Comparison of ENCODE assay signal across 17 cellular contexts in the genomic region with DNA sequence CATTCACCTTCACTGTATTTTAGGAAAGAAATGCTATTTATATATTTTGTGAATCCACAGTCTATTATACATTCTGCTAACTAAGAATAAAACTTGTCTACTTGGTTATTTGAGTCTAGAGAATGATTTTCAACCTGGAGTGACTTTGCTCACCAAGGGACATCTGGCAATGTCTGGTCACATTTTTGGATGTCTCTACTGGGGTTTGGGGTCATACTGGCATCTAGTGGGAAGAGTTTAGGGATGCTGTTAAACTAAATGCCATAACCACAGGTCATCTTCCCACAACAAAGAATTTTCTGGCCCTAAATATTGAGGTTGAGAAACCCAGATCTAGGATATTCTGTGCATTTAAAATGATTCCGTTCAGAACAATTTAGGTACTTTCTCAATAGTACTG. TPM values are rescaled to one million over a fixed set of nuclear protein-coding genes. Genes with fewer than 3 reads are reported as not detected.
DNase-seq lines count a peak whose midpoint lies in the region; ATAC-seq and TF ChIP-seq lines count a peak whose summit lies in the region.
"Had no signal": no experiment of that assay in that cellular context is flagged by ENCODE, and none has a peak within 500 bp of the region (broad histone marks: within the 10 kb centered on the region; RNA-seq: fewer than 3 reads in every experiment).

No MANE protein-coding gene starts in this region.

- no TSS peak for BruUV-seq in MCF 10A (replicated peaks; lab: Mats Ljungman, UMichigan)

- peaks cover 8% of the 10 kb centered on the region for H3K9me3 Mint-ChIP-seq in MCF 10A (ENCODE audit: unreplicated experiment)
- no peaks in the 10 kb centered on the region for H3K9me3 Mint-ChIP-seq in activated T-helper 17 cell treated with anti-CD3 and anti-CD28 coated beads, Interleukin-2, amount 50 U/mL, for 72 hours
- H3K9me3 Mint-ChIP-seq: effector memory CD8-positive, alpha-beta T cell; nephron had no signal

- POLR2A ChIA-PET in MCF 10A (lab: Yijun Ruan, JAX): interaction anchor here (1.2 kb wide), 1 partner anchor 23 kb away, joined by 4 read pairs; no protein-coding TSS in a partner anchor

- CTCF ChIA-PET in MCF 10A (lab: Yijun Ruan, JAX): interaction anchor here (0.7 to 1.3 kb wide), 3 partner anchors 18 to 494 kb away, joined by 3 to 8 read pairs (median 4); no protein-coding TSS in a partner anchor

- H3K27ac ChIP-seq in breast epithelium: no peak overlapping the region
- H3K27ac ChIP-seq: cardiac muscle cell, suprapubic skin had no signal

- H3K4me1 Mint-ChIP-seq in MCF 10A (ENCODE audit: insufficient read depth, unreplicated experiment): peaks cover 23% of the 10 kb centered on the region
- H3K4me1 Mint-ChIP-seq in activated T-helper 17 cell treated with anti-CD3 and anti-CD28 coated beads, Interleukin-2, amount 50 U/mL, for 72 hours: no peaks in the 10 kb centered on the region

- TF ChIP-seq POLR2A in breast epithelium (IDR thresholded peaks at IDR 0.05): no peak

- DNase-seq in MCF 10A (ENCODE audit: unreplicated experiment) (peak; percentile 24), breast epithelium (ENCODE audit: low spot score in 2 of 2) (no peak), M059J (ENCODE audit: low read depth) (peak; percentile 38), choroid plexus epithelial cell (ENCODE audit: low read depth) (peak; percentile 20), NCI-H2171 (lab: John Stamatoyannopoulos, UW) (no peak)
- DNase-seq: activated CD4-positive, alpha-beta T cell treated with anti-CD3 and anti-CD28 coated beads for 48 hours; Calu3; effector memory CD8-positive, alpha-beta T cell; NCI-H187; NCI-H526 treated with DMSO at 0.1 percent for 48 hours; Right ventricle myocardium superior had no signal

- H3K4me1 ChIP-seq in breast epithelium: no peaks in the 10 kb centered on the region

- H3K27me3 Mint-ChIP-seq in MCF 10A (ENCODE audit: insufficient read depth, unreplicated experiment): no peaks in the 10 kb centered on the region
- peaks cover 34% of the 10 kb centered on the region for H3K27me3 Mint-ChIP-seq in activated T-helper 17 cell treated with anti-CD3 and anti-CD28 coated beads, Interleukin-2, amount 50 U/mL, for 72 hours
- H3K27me3 Mint-ChIP-seq: effector memory CD8-positive, alpha-beta T cell had no signal

- H3K27me3 ChIP-seq in breast epithelium: no peaks in the 10 kb centered on the region
- H3K27me3 ChIP-seq: cardiac muscle cell, suprapubic skin had no signal

- no peak overlapping the region for H3K27ac Mint-ChIP-seq in MCF 10A (ENCODE audit: low read depth, unreplicated experiment)
- H3K27ac Mint-ChIP-seq in activated T-helper 17 cell treated with anti-CD3 and anti-CD28 coated beads, Interleukin-2, amount 50 U/mL, for 72 hours: no peak overlapping the region
- H3K27ac Mint-ChIP-seq: effector memory CD8-positive, alpha-beta T cell; nephron had no signal

- H3K36me3 Mint-ChIP-seq in MCF 10A (ENCODE audit: insufficient read depth, unreplicated experiment): no peaks in the 10 kb centered on the region
- H3K36me3 Mint-ChIP-seq in activated T-helper 17 cell treated with anti-CD3 and anti-CD28 coated beads, Interleukin-2, amount 50 U/mL, for 72 hours (ENCODE audit: low read depth): no peaks in the 10 kb centered on the region

- no peak overlapping the region for H3K4me3 ChIP-seq in breast epithelium
- no peak overlapping the region for H3K4me3 ChIP-seq in choroid plexus epithelial cell (ENCODE audit: low read depth, low read length)
- H3K4me3 ChIP-seq: cardiac muscle cell, suprapubic skin had no signal

- no peaks in the 10 kb centered on the region for H3K9me3 ChIP-seq in breast epithelium
- H3K9me3 ChIP-seq: suprapubic skin had no signal

- H3K36me3 ChIP-seq in breast epithelium: no peaks in the 10 kb centered on the region
- H3K36me3 ChIP-seq: cardiac muscle cell, suprapubic skin had no signal

- ATAC-seq in HG02571 (IDR thresholded peaks at IDR 0.05; ENCODE audit: unreplicated experiment) (no peak), GM18907 (IDR thresholded peaks at IDR 0.05; ENCODE audit: unreplicated experiment) (no peak)
- no peak for ATAC-seq in activated T-helper 17 cell treated with anti-CD3 and anti-CD28 coated beads, Interleukin-2, amount 50 U/mL, for 72 hours (replicated peaks)
- ATAC-seq: effector memory CD8-positive, alpha-beta T cell had no signal

- no peak overlapping the region for H3K4me3 Mint-ChIP-seq in MCF 10A (ENCODE audit: unreplicated experiment)
- no peak overlapping the region for H3K4me3 Mint-ChIP-seq in activated T-helper 17 cell treated with anti-CD3 and anti-CD28 coated beads, Interleukin-2, amount 50 U/mL, for 72 hours
- H3K4me3 Mint-ChIP-seq: effector memory CD8-positive, alpha-beta T cell; nephron had no signal

- peak; percentile 14 for TF ChIP-seq CTCF in MCF 10A (IDR thresholded peaks at IDR 0.05; ENCODE audit: unreplicated experiment)
- TF ChIP-seq CTCF in breast epithelium (IDR thresholded peaks at IDR 0.05): no peak
- peak; percentile 19 for TF ChIP-seq CTCF in choroid plexus epithelial cell (conservative IDR thresholded peaks at IDR 0.05; ENCODE audit: low read depth, low read length)

- intact Hi-C loops in MCF 10A (cut with micrococcal nuclease) (loop anchor here (1.0 to 2.0 kb wide), 2 partner anchors 494 to 532 kb away; no protein-coding TSS in a partner anchor), breast epithelium (cut with DNase I; ENCODE audit: low total_unique reads) (no loop called here)

RNA-seq across cellular contexts. Expression of a gene that starts 26.0 kb away (rescaled TPM):
- 0.42 TPM in 1 of 2 replicates, not detected in the other for total RNA-seq in MCF 10A (2022)
- 10 to 100 TPM in 1 of 3 donors, 1 to 10 TPM in 1, under 1 TPM in 1; 0.32 to 18.6 (median 1.3) TPM for total RNA-seq in breast epithelium
- total RNA-seq in M059J (2014; rRNA removed; shearing (Covaris generic)): not detected in 2 replicates
- not detected for total RNA-seq in activated T-helper 17 cell treated with anti-CD3 and anti-CD28 coated beads, Interleukin-2, amount 50 U/mL, for 72 hours
- total RNA-seq: Calu3, cardiac muscle cell, Right ventricle myocardium superior, suprapubic skin had no signal

Comparison
In these comparisons a context has a peak if more than half of its experiments do, and no peak if none do; other contexts are left out.
1. DNase-seq: peak in MCF 10A (single experiment), M059J (single experiment) and choroid plexus epithelial cell (single experiment); none in breast epithelium (0 of 2) and NCI-H2171 (single experiment).
2. CTCF ChIP-seq: peak in MCF 10A (single experiment) and choroid plexus epithelial cell (single experiment); none in breast epithelium (0 of 3).